In the genomic region with DNA sequence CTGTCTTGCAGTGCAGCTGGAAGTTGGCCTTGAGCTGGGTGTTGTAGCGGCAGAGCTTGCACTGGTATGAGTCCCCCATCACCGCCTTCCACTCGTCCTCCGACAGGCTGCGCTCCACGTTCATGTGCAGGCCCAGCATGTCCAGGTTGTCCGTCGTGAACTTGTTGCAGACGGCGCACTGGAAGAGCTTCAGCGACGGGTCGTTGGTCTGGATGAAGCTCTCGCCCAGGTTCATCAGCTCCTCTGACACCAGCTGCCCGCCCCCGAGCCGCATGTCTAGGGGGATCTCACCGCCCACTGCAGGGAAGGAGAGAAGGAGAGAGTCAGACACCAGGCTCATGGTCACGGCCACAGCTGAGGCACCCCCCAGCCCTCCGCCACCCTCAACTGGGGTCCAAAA, we compare ENCODE assay signal across 21 cellular contexts.
DNase-seq lines count a peak whose midpoint lies in the region; ATAC-seq and TF ChIP-seq lines count a peak whose summit lies in the region.
"Had no signal": no experiment of that assay in that cellular context is flagged by ENCODE, and none has a peak within 500 bp of the region (broad histone marks: within the 10 kb centered on the region; RNA-seq: fewer than 3 reads in every experiment).

No MANE protein-coding gene starts in this region.

- H3K4me1 ChIP-seq in neuronal stem cell (ENCODE audit: control insufficient read depth in 2 of 2, insufficient read depth in 1 of 2, low read depth in 1 of 2, low read length in 2 of 2): peaks cover 12 to 31% of the 10 kb centered on the region in 2 donors
- H3K4me1 ChIP-seq in tibial artery: peaks cover 0 to 97% (median 42%) of the 10 kb centered on the region in 4 donors
- H3K4me1 ChIP-seq: BLaER1 had no signal

- H3K79me1 ChIP-seq in neuronal stem cell (ENCODE audit: low read depth, low read length): peaks cover 2% of the 10 kb centered on the region

- no CpG with 5 or more reads among the region's 20 CpGs for WGBS in neuronal stem cell (ENCODE audit: extremely low coverage in 2 of 2, insufficient read length in 2 of 2, insufficient replicate concordance in 1 of 2), 2 donors

- H3K4ac ChIP-seq in neuronal stem cell (ENCODE audit: low read length): no peak overlapping the region

- H3K27me3 Mint-ChIP-seq in activated naive CD4-positive, alpha-beta T cell treated with anti-CD3 and anti-CD28 coated beads, Interleukin-2, amount 10 ng/mL, durations not matched to agents 7 days and 5 days: no peaks in the 10 kb centered on the region
- peaks cover 7% of the 10 kb centered on the region for H3K27me3 Mint-ChIP-seq in endothelial cell (ENCODE audit: unreplicated experiment)
- H3K27me3 Mint-ChIP-seq: B cell; CD4-positive, CD25-positive, alpha-beta regulatory T cell had no signal

- no peak for ATAC-seq in HG02623 (IDR thresholded peaks at IDR 0.05; ENCODE audit: unreplicated experiment)
- no peak for ATAC-seq in GM19351 (IDR thresholded peaks at IDR 0.05; ENCODE audit: unreplicated experiment)
- ATAC-seq: CD8-positive, alpha-beta T cell; GM12878 had no signal

- peak overlapping the region; percentile 43 for H3K14ac ChIP-seq in neuronal stem cell (ENCODE audit: low read length)

- CTCF ChIA-PET in activated naive CD4-positive, alpha-beta T cell treated with anti-CD3 and anti-CD28 coated beads, Interleukin-2, amount 10 ng/mL, durations not matched to agents 7 days and 5 days (lab: Charles Lee): no interaction called here

- H2BK12ac ChIP-seq in neuronal stem cell (ENCODE audit: low read length): peak overlapping the region; percentile 48

- peak overlapping the region; percentile 40 for H3K18ac ChIP-seq in neuronal stem cell (ENCODE audit: low read length)

- H3K4me2 ChIP-seq in neuronal stem cell (ENCODE audit: insufficient read depth, low read length, poor library complexity, severe bottlenecking): no peak overlapping the region
- H3K4me2 ChIP-seq: BLaER1 had no signal

- TF ChIP-seq CTCF in endothelial cell (IDR thresholded peaks at IDR 0.05; ENCODE audit: unreplicated experiment): no peak
- TF ChIP-seq CTCF in tibial artery (IDR thresholded peaks at IDR 0.05): no peak

- peak overlapping the region in 1 of 2 donors; percentile 19 for H3K4me3 ChIP-seq in neuronal stem cell (ENCODE audit: low read length in 2 of 2)
- H3K4me3 ChIP-seq in tibial artery: no peak overlapping the region
- H3K4me3 ChIP-seq: BLaER1, GM12878 had no signal

- no peak overlapping the region for H2AK5ac ChIP-seq in neuronal stem cell (ENCODE audit: low read depth, low read length)

- intact Hi-C loops in tibial artery (cut with DNase I; ENCODE audit: low total_unique reads): no loop called here

- H3K27ac Mint-ChIP-seq in activated naive CD4-positive, alpha-beta T cell treated with anti-CD3 and anti-CD28 coated beads, Interleukin-2, amount 10 ng/mL, durations not matched to agents 7 days and 5 days: peak overlapping the region; percentile 62
- no peak overlapping the region for H3K27ac Mint-ChIP-seq in endothelial cell (ENCODE audit: unreplicated experiment)
- H3K27ac Mint-ChIP-seq: B cell; CD4-positive, CD25-positive, alpha-beta regulatory T cell; CD8-positive, alpha-beta T cell had no signal

- H3K9me3 ChIP-seq in neuronal stem cell (replicated peaks in 1 of 2; ENCODE audit: control insufficient read depth in 2 of 2, insufficient read depth in 1 of 2, low read depth in 1 of 2, low read length in 2 of 2): peaks cover 2 to 17% of the 10 kb centered on the region in 2 donors
- H3K9me3 ChIP-seq in tibial artery: no peaks in the 10 kb centered on the region
- H3K9me3 ChIP-seq: BLaER1 had no signal

- H3K36me3 ChIP-seq in neuronal stem cell (replicated peaks in 1 of 2; ENCODE audit: control insufficient read depth in 2 of 2, insufficient read depth in 2 of 2, low read length in 2 of 2) (peaks cover 6 to 87% of the 10 kb centered on the region in 2 donors), tibial artery (peaks cover 8 to 22% (median 15%) of the 10 kb centered on the region in 3 donors)
- H3K36me3 ChIP-seq: BLaER1 had no signal

- H3K23ac ChIP-seq in neuronal stem cell (ENCODE audit: low read depth, low read length, poor library complexity): no peak overlapping the region

- no peak overlapping the region for H2BK120ac ChIP-seq in neuronal stem cell (ENCODE audit: low read depth, low read length)

- no peak overlapping the region for H4K8ac ChIP-seq in neuronal stem cell (ENCODE audit: low read depth, low read length)

- H3K4me3 Mint-ChIP-seq in activated naive CD4-positive, alpha-beta T cell treated with anti-CD3 and anti-CD28 coated beads, Interleukin-2, amount 10 ng/mL, durations not matched to agents 7 days and 5 days: no peak overlapping the region
- H3K4me3 Mint-ChIP-seq in endothelial cell (ENCODE audit: unreplicated experiment): peak overlapping the region; percentile 51
- H3K4me3 Mint-ChIP-seq: B cell; CD4-positive, CD25-positive, alpha-beta regulatory T cell; CD8-positive, alpha-beta T cell had no signal

- H2BK5ac ChIP-seq in neuronal stem cell (ENCODE audit: low read length): no peak overlapping the region

- H3K36me3 Mint-ChIP-seq in activated naive CD4-positive, alpha-beta T cell treated with anti-CD3 and anti-CD28 coated beads, Interleukin-2, amount 10 ng/mL, durations not matched to agents 7 days and 5 days: peaks cover 2% of the 10 kb centered on the region
- H3K36me3 Mint-ChIP-seq in endothelial cell (ENCODE audit: low read depth, unreplicated experiment): peaks cover 31% of the 10 kb centered on the region
- H3K36me3 Mint-ChIP-seq: CD4-positive, CD25-positive, alpha-beta regulatory T cell; CD8-positive, alpha-beta T cell had no signal

- H3K9me3 Mint-ChIP-seq in activated naive CD4-positive, alpha-beta T cell treated with anti-CD3 and anti-CD28 coated beads, Interleukin-2, amount 10 ng/mL, durations not matched to agents 7 days and 5 days: no peaks in the 10 kb centered on the region
- no peaks in the 10 kb centered on the region for H3K9me3 Mint-ChIP-seq in endothelial cell (ENCODE audit: unreplicated experiment)
- H3K9me3 Mint-ChIP-seq: CD8-positive, alpha-beta T cell had no signal

- H4K91ac ChIP-seq in neuronal stem cell (ENCODE audit: low read depth, low read length, poor library complexity): no peak overlapping the region

- H3K27me3 ChIP-seq in neuronal stem cell (ENCODE audit: control insufficient read depth in 3 of 3, insufficient read depth in 3 of 3, low read depth in 1 of 3, low read length in 3 of 3) (no peaks in the 10 kb centered on the region), tibial artery (no peaks in the 10 kb centered on the region)
- H3K27me3 ChIP-seq: BLaER1 had no signal

- no peaks in the 10 kb centered on the region for H3K4me1 Mint-ChIP-seq in activated naive CD4-positive, alpha-beta T cell treated with anti-CD3 and anti-CD28 coated beads, Interleukin-2, amount 10 ng/mL, durations not matched to agents 7 days and 5 days
- no peaks in the 10 kb centered on the region for H3K4me1 Mint-ChIP-seq in endothelial cell (ENCODE audit: unreplicated experiment)
- H3K4me1 Mint-ChIP-seq: B cell; CD4-positive, CD25-positive, alpha-beta regulatory T cell had no signal

- DNase-seq in activated naive CD4-positive, alpha-beta T cell treated with anti-CD3 and anti-CD28 coated beads, Interleukin-2, amount 10 ng/mL, durations not matched to agents 7 days and 5 days: no peak
- DNase-seq in activated naive CD4-positive, alpha-beta T cell treated with anti-CD3 and anti-CD28 coated beads, Interleukin-2, amount 50 U/mL, for 16 hours: no peak
- no peak for DNase-seq in endothelial cell (ENCODE audit: low spot score)
- no peak for DNase-seq in neuronal stem cell (ENCODE audit: low spot score)
- no peak for DNase-seq in tibial artery
- no peak for DNase-seq in stimulated activated CD4-positive, alpha-beta T cell treated with anti-CD3 and anti-CD28 coated beads, Interleukin-15, amount 100 ng/mL, for 24 hours
- DNase-seq: CD4-positive, CD25-positive, alpha-beta regulatory T cell; CD8-positive, alpha-beta T cell; DMS 273 treated with DMSO at 0.1 percent for 48 hours; DMS79; EL; GDM1; GOT3; H7; HCEC 1CT had no signal

- peak overlapping the region; percentile 34 for H3K9ac ChIP-seq in neuronal stem cell (ENCODE audit: low read depth, low read length, poor library complexity)
- H3K9ac ChIP-seq: BLaER1 had no signal

- H3K27ac ChIP-seq in neuronal stem cell (replicated peaks; ENCODE audit: low read length): no peak overlapping the region
- H3K27ac ChIP-seq in tibial artery: peak overlapping the region; percentile 74 to 87
- H3K27ac ChIP-seq: 22Rv1, BLaER1 had no signal

- no peak overlapping the region for H2BK15ac ChIP-seq in neuronal stem cell (ENCODE audit: low read length)

- no peak overlapping the region for H2AFZ ChIP-seq in neuronal stem cell (ENCODE audit: low read length)
